ENCODE assay signal across 26 cellular contexts in the genomic region with DNA sequence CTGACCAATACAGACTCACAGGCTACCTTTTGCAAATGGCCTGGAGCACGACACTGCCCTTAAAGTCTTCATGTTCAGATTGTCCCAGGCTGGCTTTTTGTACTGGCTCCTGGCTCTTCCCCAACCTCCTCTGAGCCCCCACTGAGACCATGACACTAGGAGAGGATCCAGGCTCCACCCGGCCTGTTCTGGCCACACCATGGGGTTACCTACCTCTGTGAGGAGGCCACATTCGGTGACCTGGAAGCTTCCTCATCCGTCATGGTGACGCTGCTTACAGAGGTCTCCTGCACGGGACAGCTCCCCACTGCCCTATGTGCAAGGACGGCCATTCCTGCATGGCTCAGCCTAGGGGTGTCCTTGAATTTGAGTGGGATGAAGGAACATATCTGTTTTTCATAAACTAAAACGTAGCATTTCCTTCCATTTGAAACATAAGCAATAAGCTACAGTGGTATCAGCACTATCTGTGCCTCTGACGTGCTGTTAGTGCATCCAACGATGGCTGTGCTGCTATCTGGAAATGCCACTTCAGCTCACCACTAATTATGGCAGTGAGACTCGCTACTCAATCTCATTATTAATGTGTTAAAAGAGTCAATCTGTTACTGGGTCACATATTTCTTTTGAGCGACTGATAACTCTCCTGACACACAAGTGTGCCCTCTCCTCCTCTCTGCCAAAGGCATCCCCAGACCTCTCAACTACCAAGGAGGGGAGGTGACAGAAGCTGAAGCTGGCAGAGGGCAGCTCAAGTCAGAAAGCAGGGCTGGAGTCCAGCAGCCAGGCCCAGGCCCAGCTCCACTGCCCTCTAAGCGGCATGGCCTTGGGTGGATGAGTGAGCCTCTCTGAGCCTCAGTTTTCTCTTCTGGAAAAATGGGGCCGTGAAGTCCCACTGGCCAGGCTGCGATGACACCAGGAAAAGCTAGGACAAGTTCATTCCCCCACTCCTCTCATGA. TPM values are rescaled to one million over a fixed set of nuclear protein-coding genes. Genes with fewer than 3 reads are reported as not detected.
DNase-seq lines count a peak whose midpoint lies in the region; ATAC-seq and TF ChIP-seq lines count a peak whose summit lies in the region.
"Had no signal": no experiment of that assay in that cellular context is flagged by ENCODE, and none has a peak within 500 bp of the region (broad histone marks: within the 10 kb centered on the region; RNA-seq: fewer than 3 reads in every experiment).

No MANE protein-coding gene starts in this region.

- H3K27ac ChIP-seq in CD8-positive, alpha-beta T cell (ENCODE audit: low read depth, low read length), result no peak overlapping the region
- H3K27ac ChIP-seq in RWPE2 (ENCODE audit: poor library complexity, severe bottlenecking), result no peak overlapping the region
- peak overlapping the region in 7 of 10 donors; percentile 18 to 76 (median 60) for H3K27ac ChIP-seq in heart right ventricle
- peak overlapping the region; percentile 62 to 77 (median 76) for H3K27ac ChIP-seq in gastrocnemius medialis
- H3K27ac ChIP-seq: brain microvascular endothelial cell, HL-60 had no signal

- H3K4me1 Mint-ChIP-seq in CD8-positive, alpha-beta T cell (ENCODE audit: low read depth), result peaks cover 72% of the 10 kb centered on the region

- no peaks in the 10 kb centered on the region for H3K27me3 ChIP-seq in CD8-positive, alpha-beta T cell (ENCODE audit: insufficient read depth, low read length)
- H3K27me3 ChIP-seq in RWPE2 (ENCODE audit: insufficient read depth, poor library complexity, severe bottlenecking) (no peaks in the 10 kb centered on the region), heart right ventricle (no peaks in the 10 kb centered on the region), gastrocnemius medialis (no peaks in the 10 kb centered on the region)
- H3K27me3 ChIP-seq: brain microvascular endothelial cell, transverse colon had no signal

- H3K27me3 Mint-ChIP-seq in CD8-positive, alpha-beta T cell (ENCODE audit: low read depth), result no peaks in the 10 kb centered on the region
- H3K27me3 Mint-ChIP-seq: activated CD8-positive, alpha-beta T cell treated with anti-CD3 and anti-CD28 coated beads for 36 hours; dendritic cell treated with granulocyte-macrophage colony-stimulating factor and Interleukin-4, amounts not matched to agents 40 ng/mL and 50 ng/mL, for 4 days; stimulated activated memory B cell treated with anti-CD40 and anti-IgM and Interleukin-4, amounts not matched to agents 10 μg/mL and 1 μg/mL and 100 μg/mL, for 72 hours had no signal

- in situ Hi-C loops in gastrocnemius medialis (cut with MboI; ENCODE audit: low sequenced_read_pairs in 4 of 4), result no loop called here

- no peaks in the 10 kb centered on the region for H3K36me3 ChIP-seq in CD8-positive, alpha-beta T cell (ENCODE audit: insufficient read depth, low read length)
- H3K36me3 ChIP-seq in RWPE2 (ENCODE audit: low read depth) (no peaks in the 10 kb centered on the region), heart right ventricle (no peaks in the 10 kb centered on the region), gastrocnemius medialis (no peaks in the 10 kb centered on the region)
- H3K36me3 ChIP-seq: brain microvascular endothelial cell, transverse colon had no signal

- no peak for TF ChIP-seq POLR2A in gastrocnemius medialis (IDR thresholded peaks at IDR 0.05)

- no peaks in the 10 kb centered on the region for H3K9me3 Mint-ChIP-seq in CD8-positive, alpha-beta T cell
- H3K9me3 Mint-ChIP-seq: activated CD8-positive, alpha-beta T cell treated with anti-CD3 and anti-CD28 coated beads for 36 hours; activated naive CD4-positive, alpha-beta T cell treated with anti-CD3 and anti-CD28 coated beads, Interleukin-2, amount 50 U/mL, for 72 hours; activated T-cell treated with anti-CD3 and anti-CD28 coated beads, Interleukin-2, amount 50 U/mL, for 72 hours; dendritic cell treated with granulocyte-macrophage colony-stimulating factor and Interleukin-4, amounts not matched to agents 40 ng/mL and 50 ng/mL, for 4 days; neural crest cell; stimulated activated memory B cell treated with anti-CD40 and anti-IgM and Interleukin-4, amounts not matched to agents 10 μg/mL and 1 μg/mL and 100 μg/mL, for 72 hours had no signal

- no peaks in the 10 kb centered on the region for H3K9me3 ChIP-seq in CD8-positive, alpha-beta T cell (ENCODE audit: low read length)
- H3K9me3 ChIP-seq in RWPE2 (ENCODE audit: severe bottlenecking), result no peaks in the 10 kb centered on the region
- H3K9me3 ChIP-seq in heart right ventricle, result no peaks in the 10 kb centered on the region
- no peaks in the 10 kb centered on the region for H3K9me3 ChIP-seq in gastrocnemius medialis
- H3K9me3 ChIP-seq: transverse colon had no signal

- no peak for DNase-seq in CD8-positive, alpha-beta T cell
- DNase-seq in RWPE2 (ENCODE audit: low spot score) (peak; percentile 29), heart right ventricle (peak in 1 of 2 donors; percentile 40), gastrocnemius medialis (no peak), DMS53 treated with DMSO at 0.1 percent for 48 hours (lab: John Stamatoyannopoulos, UW; ENCODE audit: unreplicated experiment) (no peak), midbrain (lab: John Stamatoyannopoulos, UW) (no peak)
- DNase-seq: activated CD8-positive, alpha-beta T cell treated with anti-CD3 and anti-CD28 coated beads for 36 hours; activated T-cell treated with anti-CD3 and anti-CD28 coated beads, Interleukin-2, amount 50 U/mL, for 72 hours; brain microvascular endothelial cell; DMS 273 treated with DMSO at 0.1 percent for 48 hours; foreskin melanocyte; GDM1; MM.1S; NCI-H1436 treated with DMSO at 0.1 percent for 48 hours; NCI-H2171 treated with DMSO at 0.1 percent for 48 hours; NCI-H69; SHP77 treated with DMSO at 0.1 percent for 48 hours; T-helper 1 cell; transverse colon had no signal

- H3K4me3 ChIP-seq in CD8-positive, alpha-beta T cell (ENCODE audit: low read depth, low read length), result no peak overlapping the region
- H3K4me3 ChIP-seq in RWPE2 (ENCODE audit: severe bottlenecking) (no peak overlapping the region), heart right ventricle (no peak overlapping the region), gastrocnemius medialis (no peak overlapping the region)
- H3K4me3 ChIP-seq: transverse colon had no signal

- peaks cover 52% of the 10 kb centered on the region for H3K4me1 ChIP-seq in CD8-positive, alpha-beta T cell (ENCODE audit: insufficient read depth, low read length)
- H3K4me1 ChIP-seq in RWPE2 (ENCODE audit: insufficient read depth, poor library complexity, severe bottlenecking) (peaks cover 24% of the 10 kb centered on the region), heart right ventricle (peaks cover 26 to 87% (median 75%) of the 10 kb centered on the region in 9 donors), gastrocnemius medialis (peaks cover 86 to 88% of the 10 kb centered on the region in 2 donors)

- no peak overlapping the region for H3K4me3 Mint-ChIP-seq in CD8-positive, alpha-beta T cell
- H3K4me3 Mint-ChIP-seq: activated CD8-positive, alpha-beta T cell treated with anti-CD3 and anti-CD28 coated beads for 36 hours; activated T-cell treated with anti-CD3 and anti-CD28 coated beads, Interleukin-2, amount 50 U/mL, for 72 hours; dendritic cell treated with granulocyte-macrophage colony-stimulating factor and Interleukin-4, amounts not matched to agents 40 ng/mL and 50 ng/mL, for 4 days; neural crest cell; stimulated activated memory B cell treated with anti-CD40 and anti-IgM and Interleukin-4, amounts not matched to agents 10 μg/mL and 1 μg/mL and 100 μg/mL, for 72 hours had no signal

- 73 to 75% methylated on average over 15 of the region's 15 CpGs for WGBS in heart right ventricle, 2 donors

- peaks cover 4% of the 10 kb centered on the region for H3K36me3 Mint-ChIP-seq in CD8-positive, alpha-beta T cell
- H3K36me3 Mint-ChIP-seq: activated naive CD4-positive, alpha-beta T cell treated with anti-CD3 and anti-CD28 coated beads, Interleukin-2, amount 50 U/mL, for 72 hours had no signal

- POLR2A ChIA-PET in CD8-positive, alpha-beta T cell (lab: Charles Lee), result interaction anchor here (1.1 kb wide), 1 partner anchor 65 kb away, joined by 3 read pairs; a partner anchor contains a TSS

- no peak for ATAC-seq in CD8-positive, alpha-beta T cell
- ATAC-seq in RWPE2 (ENCODE audit: low read depth) (no peak), heart right ventricle (peak in 2 of 8 donors; percentile 25 to 43), gastrocnemius medialis (no peak), GM19035 (IDR thresholded peaks at IDR 0.05; ENCODE audit: unreplicated experiment) (no peak)
- ATAC-seq: activated CD8-positive, alpha-beta T cell treated with anti-CD3 and anti-CD28 coated beads for 36 hours; activated naive CD4-positive, alpha-beta T cell treated with anti-CD3 and anti-CD28 coated beads, Interleukin-2, amount 50 U/mL, for 72 hours; activated T-cell treated with anti-CD3 and anti-CD28 coated beads, Interleukin-2, amount 50 U/mL, for 72 hours; HCT116; stimulated activated memory B cell treated with anti-CD40 and anti-IgM and Interleukin-4, amounts not matched to agents 10 μg/mL and 1 μg/mL and 100 μg/mL, for 72 hours had no signal

- intact Hi-C loops in CD8-positive, alpha-beta T cell (cut with DNase I, micrococcal nuclease), result no loop called here
- intact Hi-C loops in heart right ventricle (cut with DNase I) (no loop called here), gastrocnemius medialis (cut with DNase I; ENCODE audit: low total_unique reads) (no loop called here)

- H3K27ac Mint-ChIP-seq in CD8-positive, alpha-beta T cell, result peak overlapping the region; percentile 55
- H3K27ac Mint-ChIP-seq: activated CD8-positive, alpha-beta T cell treated with anti-CD3 and anti-CD28 coated beads for 36 hours; activated T-cell treated with anti-CD3 and anti-CD28 coated beads, Interleukin-2, amount 50 U/mL, for 72 hours; dendritic cell treated with granulocyte-macrophage colony-stimulating factor and Interleukin-4, amounts not matched to agents 40 ng/mL and 50 ng/mL, for 4 days; stimulated activated memory B cell treated with anti-CD40 and anti-IgM and Interleukin-4, amounts not matched to agents 10 μg/mL and 1 μg/mL and 100 μg/mL, for 72 hours had no signal

- TF ChIP-seq CTCF in CD8-positive, alpha-beta T cell (IDR thresholded peaks at IDR 0.05), result no peak
- TF ChIP-seq CTCF in RWPE2 (IDR thresholded peaks at IDR 0.05; ENCODE audit: poor library complexity, severe bottlenecking), result no peak
- TF ChIP-seq CTCF in heart right ventricle (IDR thresholded peaks at IDR 0.05), result no peak
- no peak for TF ChIP-seq CTCF in gastrocnemius medialis (IDR thresholded peaks at IDR 0.05 in 4 of 5, conservative IDR thresholded peaks at IDR 0.05 in 1 of 5)

- CTCF ChIA-PET in CD8-positive, alpha-beta T cell (lab: Charles Lee), result interaction anchor here (1.0 to 2.5 kb wide), 5 partner anchors 10 to 79 kb away, joined by 3 to 8 read pairs (median 4); a partner anchor contains a TSS

RNA-seq across cellular contexts. Expression of a gene that starts 29.6 kb away (rescaled TPM):
- 10 to 100 TPM; 73.4 to 75.2 TPM for total RNA-seq in CD8-positive, alpha-beta T cell
- 10 to 100 TPM in 2 of 10 donors, 1 to 10 TPM in 8; 5.7 to 13.1 (median 7.5) TPM for total RNA-seq in heart right ventricle
- 1 to 10 TPM; 4.0 to 6.7 TPM for polyA plus RNA-seq in heart right ventricle
- total RNA-seq in gastrocnemius medialis, result 10 to 100 TPM; 21.8 to 30.8 (median 27.3) TPM

RNA-seq across cellular contexts. Expression of a gene that starts 51.1 kb away (rescaled TPM):
- 100 to 1,000 TPM; 155 to 158 TPM for total RNA-seq in CD8-positive, alpha-beta T cell
- total RNA-seq in heart right ventricle (100 to 1,000 TPM; 132 to 196 (median 151) TPM), gastrocnemius medialis (100 to 1,000 TPM; 157 to 195 (median 184) TPM)
- 100 to 1,000 TPM; 153 to 308 TPM for polyA plus RNA-seq in heart right ventricle

RNA-seq across cellular contexts. Expression of a gene that starts 54.3 kb away (rescaled TPM):
- 10 to 100 TPM; 54.5 to 54.7 TPM for total RNA-seq in CD8-positive, alpha-beta T cell
- total RNA-seq in heart right ventricle (10 to 100 TPM; 12.6 to 40.7 (median 18.0) TPM), gastrocnemius medialis (10 to 100 TPM in 1 of 4 donors, 1 to 10 TPM in 3; 5.1 to 29.1 (median 7.8) TPM)
- 100 to 1,000 TPM in 1 of 2 donors, 10 to 100 TPM in 1; 21.4 to 137 TPM for polyA plus RNA-seq in heart right ventricle

Comparison
In these comparisons a context has a peak if more than half of its experiments do, and no peak if none do; other contexts are left out.
1. H3K27ac ChIP-seq: peak in heart right ventricle (7 of 10) and gastrocnemius medialis (4 of 4); none in CD8-positive, alpha-beta T cell (single experiment) and RWPE2 (single experiment).